In genomic region chr11:65794570-65795510, GRCh38 we compare ENCODE assay signal across 20 cellular contexts. TPM values are rescaled to one million over a fixed set of nuclear protein-coding genes. Genes with fewer than 3 reads are reported as not detected.
DNase-seq lines count a peak whose midpoint lies in the region; ATAC-seq and TF ChIP-seq lines count a peak whose summit lies in the region.
"Had no signal": no experiment of that assay in that cellular context is flagged by ENCODE, and none has a peak within 500 bp of the region (broad histone marks: within the 10 kb centered on the region; RNA-seq: fewer than 3 reads in every experiment).

No MANE protein-coding gene starts in this region.

- DNase-seq in H7 = peak; percentile 41
- no peak for DNase-seq in left lobe of liver (ENCODE audit: low spot score)
- DNase-seq in osteoblast (ENCODE audit: insufficient read length, low spot score, missing footprints) = peak; percentile 62
- no peak for DNase-seq in immature natural killer cell
- DNase-seq in activated T-cell treated with anti-CD3 and anti-CD28 coated beads, Interleukin-2, amount 50 U/mL, for 48 hours = no peak
- DNase-seq: ACHN, Calu3, DMS 273 treated with DMSO at 0.1 percent for 48 hours, HFFc6, IMR-90 had no signal

- peaks cover 0 to 3% (median 0%) of the 10 kb centered on the region in 3 donors for H3K36me3 Mint-ChIP-seq in immature natural killer cell
- H3K36me3 Mint-ChIP-seq: CD4-positive, CD25-positive, alpha-beta regulatory T cell had no signal

- H3K9ac ChIP-seq in duodenal mucosa (ENCODE audit: low read depth in 1 of 2, low read length in 2 of 2) = no peak overlapping the region
- H3K9ac ChIP-seq: BLaER1 treated with 17β-estradiol and CSF1 and Interleukin-3, amounts not matched to agents 10 nM and 100 nM had no signal

- H3K4me1 ChIP-seq in duodenal mucosa (ENCODE audit: control insufficient read depth in 1 of 2, insufficient read depth in 2 of 2, low read length in 2 of 2) = peaks cover 47 to 49% of the 10 kb centered on the region in 2 donors
- peaks cover 3% of the 10 kb centered on the region for H3K4me1 ChIP-seq in osteoblast (ENCODE audit: insufficient read depth, low read length)
- H3K4me1 ChIP-seq: HAP-1 had no signal

- peak overlapping the region; percentile 33 for H3K27ac ChIP-seq in duodenal mucosa (ENCODE audit: low read depth, low read length)
- no peak overlapping the region for H3K27ac ChIP-seq in osteoblast (ENCODE audit: low read depth, low read length)
- H3K27ac ChIP-seq: BLaER1 treated with 17β-estradiol and CSF1 and Interleukin-3, amounts not matched to agents 10 nM and 100 nM; HL-60 had no signal

- H2AFZ ChIP-seq in osteoblast (ENCODE audit: low read length) = no peak overlapping the region
- H2AFZ ChIP-seq: GM23338 had no signal

- TF ChIP-seq CTCF in osteoblast (IDR thresholded peaks at IDR 0.05; ENCODE audit: extremely low read depth, low read depth, low read length) = no peak

- H3K4me1 Mint-ChIP-seq in immature natural killer cell = peaks cover 12 to 17% of the 10 kb centered on the region in 2 donors

- H3K36me3 ChIP-seq in H7 (replicated peaks; ENCODE audit: control insufficient read depth, insufficient read depth, low read length) (no peaks in the 10 kb centered on the region; the same call in 1 of the 2 replicates), duodenal mucosa (ENCODE audit: control insufficient read depth in 1 of 2, insufficient read depth in 2 of 2, low read length in 2 of 2) (peaks cover 23 to 29% of the 10 kb centered on the region in 2 donors), osteoblast (ENCODE audit: insufficient read depth, low read length) (no peaks in the 10 kb centered on the region)
- H3K36me3 ChIP-seq: BLaER1 treated with 17β-estradiol and CSF1 and Interleukin-3, amounts not matched to agents 10 nM and 100 nM; HAP-1 had no signal

- H3K4me3 ChIP-seq in H7 (ENCODE audit: insufficient read depth, low read depth, low read length) (no peak overlapping the region), duodenal mucosa (ENCODE audit: low read depth in 1 of 2, low read length in 2 of 2) (no peak overlapping the region), osteoblast (ENCODE audit: insufficient read depth, low read length) (no peak overlapping the region)
- H3K4me3 ChIP-seq: BLaER1 treated with 17β-estradiol and CSF1 and Interleukin-3, amounts not matched to agents 10 nM and 100 nM; GM23338; HAP-1 had no signal

- H3K9me3 ChIP-seq in duodenal mucosa (ENCODE audit: control insufficient read depth in 1 of 2, low read length in 2 of 2) (no peaks in the 10 kb centered on the region), osteoblast (ENCODE audit: low read depth, low read length) (no peaks in the 10 kb centered on the region)
- H3K9me3 ChIP-seq: BLaER1 treated with 17β-estradiol and CSF1 and Interleukin-3, amounts not matched to agents 10 nM and 100 nM; HAP-1 had no signal

- ATAC-seq in left lobe of liver (peak; percentile 30), HG03196 (IDR thresholded peaks at IDR 0.05; ENCODE audit: unreplicated experiment) (no peak), GM19397 (IDR thresholded peaks at IDR 0.05; ENCODE audit: unreplicated experiment) (no peak)
- ATAC-seq: GM23338 had no signal

- H3K9me3 Mint-ChIP-seq in immature natural killer cell = no peaks in the 10 kb centered on the region
- H3K9me3 Mint-ChIP-seq: GM23338, HFFc6 had no signal

- no peak overlapping the region for H3K4me2 ChIP-seq in osteoblast (ENCODE audit: insufficient read depth, low read length)
- H3K4me2 ChIP-seq: BLaER1 treated with 17β-estradiol and CSF1 and Interleukin-3, amounts not matched to agents 10 nM and 100 nM; GM23338 had no signal

- no peaks in the 10 kb centered on the region for H3K79me2 ChIP-seq in osteoblast (ENCODE audit: insufficient read depth, low read length)

- no peak overlapping the region for H3K27ac Mint-ChIP-seq in immature natural killer cell
- H3K27ac Mint-ChIP-seq: CD4-positive, CD25-positive, alpha-beta regulatory T cell; GM23338; HFFc6 had no signal

- no peaks in the 10 kb centered on the region for H4K20me1 ChIP-seq in osteoblast (ENCODE audit: insufficient read depth, low read length)

- H3K27me3 Mint-ChIP-seq in immature natural killer cell (ENCODE audit: low read depth in 3 of 3) = peaks cover 3 to 15% (median 4%) of the 10 kb centered on the region in 3 donors

- no peak overlapping the region for H3K4me3 Mint-ChIP-seq in immature natural killer cell
- H3K4me3 Mint-ChIP-seq: CD4-positive, CD25-positive, alpha-beta regulatory T cell; GM23338; HFFc6 had no signal

- H3K27me3 ChIP-seq in H7 (ENCODE audit: control insufficient read depth, insufficient read depth, low read length) (no peaks in the 10 kb centered on the region; the same call in 1 of the 2 replicates), duodenal mucosa (ENCODE audit: control insufficient read depth in 1 of 2, insufficient read depth in 2 of 2, low read length in 2 of 2) (no peaks in the 10 kb centered on the region), osteoblast (ENCODE audit: insufficient read depth, low read length) (peaks cover 13% of the 10 kb centered on the region)

RNA-seq across cellular contexts. Expression of gene OVOL1, which starts 8.0 kb away (rescaled TPM):
- 1.2 and 1.4 TPM in 2 replicates for total RNA-seq in H7 (2014; rRNA removed; shearing (Covaris generic))
- 0.23 TPM for total RNA-seq in left lobe of liver
- not detected in 2 replicates for total RNA-seq in osteoblast
- polyA plus RNA-seq in immature natural killer cell = not detected
- total RNA-seq: A172; CD4-positive, CD25-positive, alpha-beta regulatory T cell; Daoy; HFFc6; IMR-90 had no signal
- polyA plus RNA-seq: CD4-positive, CD25-positive, alpha-beta regulatory T cell; IMR-90 had no signal

RNA-seq across cellular contexts. Expression of gene AP5B1, which starts 14.1 kb away (rescaled TPM):
- 6.7 and 7.8 TPM in 2 replicates for total RNA-seq in H7 (2014; rRNA removed; shearing (Covaris generic))
- total RNA-seq in left lobe of liver = 13.4 TPM
- total RNA-seq in osteoblast = 15.3 and 18.1 TPM in 2 replicates
- 10 to 100 TPM in 1 of 3 donors, 1 to 10 TPM in 2; 7.6 to 20.8 (median 8.2) TPM for polyA plus RNA-seq in immature natural killer cell

RNA-seq across cellular contexts. Expression of gene SNX32, which starts 38.9 kb away (rescaled TPM):
- 0.26 and 0.80 TPM in 2 replicates for total RNA-seq in H7 (2014; rRNA removed; shearing (Covaris generic))
- total RNA-seq in left lobe of liver (not detected), osteoblast (1.1 and 1.5 TPM in 2 replicates)
- 1 to 10 TPM in 2 of 3 donors, under 1 TPM in 1; 0.30 to 1.7 (median 1.6) TPM for polyA plus RNA-seq in immature natural killer cell
- total RNA-seq: A172, Calu3, Daoy, HFFc6 had no signal

Comparison
In these comparisons a context has a peak if more than half of its experiments do, and no peak if none do; other contexts are left out.
1. DNase-seq: peak in H7 (single experiment) and osteoblast (single experiment); none in left lobe of liver (single experiment), immature natural killer cell (0 of 3) and activated T-cell treated with anti-CD3 and anti-CD28 coated beads, Interleukin-2, amount 50 U/mL, for 48 hours (0 of 2).